17 cellular contexts compared by ENCODE assay signal in genomic region chrX:91080822-91081221, GRCh38.
"Had no signal": no experiment of that assay in that cellular context is flagged by ENCODE, and none has a peak within 500 bp of the region (broad histone marks: within the 10 kb centered on the region; RNA-seq: fewer than 3 reads in every experiment).

No MANE protein-coding gene starts in this region.

- DNase-seq: left ventricle myocardium inferior; mesendoderm; midbrain; mucosa of descending colon; naive thymus-derived CD4-positive, alpha-beta T cell; ovary; right lobe of liver; stimulated activated CD4-positive, alpha-beta T cell treated with anti-CD3 and anti-CD28 coated beads, Interleukin-1b, Interleukin-23, amount 100 ng/mL, for 48 hours; stimulated activated CD4-positive, alpha-beta T cell treated with anti-CD3 and anti-CD28 coated beads, Interleukin-2, amount 100 ng/mL, for 48 hours; stimulated activated CD4-positive, alpha-beta T cell treated with anti-CD3 and anti-CD28 coated beads, Interleukin-4, amount 100 ng/mL, for 4 hours; stimulated activated CD8-positive, alpha-beta memory T cell treated with anti-CD3 and anti-CD28 coated beads, Interleukin-4, amount 100 ng/mL, for 48 hours; stimulated activated naive CD4-positive, alpha-beta T cell treated with Interleukin-2 at 50 U/mL for 16 hours; stimulated activated naive CD8-positive, alpha-beta T cell treated with anti-CD3 and anti-CD28 coated beads, Interleukin-15, amount 100 ng/mL, for 72 hours; substantia nigra; uterus had no signal

- ATAC-seq: mucosa of descending colon; naive thymus-derived CD4-positive, alpha-beta T cell; natural killer cell treated with Interleukin-12 subunit alpha and Interleukin-12 subunit beta and Interleukin-15 and Interleukin-18, amount 100 ng/mL, for 72 hours; right lobe of liver; stimulated activated memory B cell treated with anti-CD40 and anti-IgM and Interleukin-4, amounts not matched to agents 10 μg/mL and 1 μg/mL and 100 μg/mL, for 72 hours; stimulated activated naive CD8-positive, alpha-beta T cell treated with anti-CD3 and anti-CD28 coated beads, Interleukin-15, amount 100 ng/mL, for 72 hours had no signal
